1 cellular context compared by ENCODE assay signal in the genomic region with DNA sequence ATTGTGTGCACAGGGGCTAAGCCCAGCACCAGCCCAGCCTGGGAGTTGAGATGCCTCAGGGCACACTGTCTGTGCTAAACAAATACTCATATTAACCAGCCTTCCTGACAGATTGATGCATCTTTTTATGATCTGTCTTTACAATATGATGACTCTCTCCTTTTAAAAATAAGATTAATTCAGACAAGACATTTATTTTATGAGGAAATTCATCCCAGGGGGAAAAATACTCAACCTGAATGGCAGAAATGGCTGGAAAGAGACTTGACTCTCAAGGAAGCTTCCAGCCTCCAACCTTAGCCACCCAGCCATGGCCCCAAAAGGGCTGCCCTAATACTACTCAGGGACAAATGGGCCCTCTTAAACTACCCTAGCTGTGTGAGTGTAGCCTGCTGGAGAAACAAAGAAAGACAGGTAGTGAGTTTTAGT.
TF ChIP-seq lines count a peak whose summit lies in the region.

No MANE protein-coding gene starts in this region.

TF ChIP-seq in K562, 482 proteins besides CTCF, POLR2A, EP300 and RAD21:
- no peak for TF ChIP-seq JUN (IDR thresholded peaks at IDR 0.05; ENCODE audit: borderline replicate concordance, low read depth, low read length)
- no peak for TF ChIP-seq JUN (CRISPR knock-in tag; IDR thresholded peaks at IDR 0.05; ENCODE audit: borderline replicate concordance)
- TF ChIP-seq, protein P1, sequence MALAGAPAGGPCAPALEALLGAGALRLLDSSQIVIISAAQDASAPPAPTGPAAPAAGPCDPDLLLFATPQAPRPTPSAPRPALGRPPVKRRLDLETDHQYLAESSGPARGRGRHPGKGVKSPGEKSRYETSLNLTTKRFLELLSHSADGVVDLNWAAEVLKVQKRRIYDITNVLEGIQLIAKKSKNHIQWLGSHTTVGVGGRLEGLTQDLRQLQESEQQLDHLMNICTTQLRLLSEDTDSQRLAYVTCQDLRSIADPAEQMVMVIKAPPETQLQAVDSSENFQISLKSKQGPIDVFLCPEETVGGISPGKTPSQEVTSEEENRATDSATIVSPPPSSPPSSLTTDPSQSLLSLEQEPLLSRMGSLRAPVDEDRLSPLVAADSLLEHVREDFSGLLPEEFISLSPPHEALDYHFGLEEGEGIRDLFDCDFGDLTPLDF (CRISPR knock-in tag; IDR thresholded peaks at IDR 0.05) = no peak
- no peak for TF ChIP-seq ZNF347 (CRISPR knock-in tag; IDR thresholded peaks at IDR 0.05; ENCODE audit: low read depth)
- no peak for TF ChIP-seq ZNF12 (CRISPR knock-in tag; IDR thresholded peaks at IDR 0.05)
- TF ChIP-seq, protein P2, sequence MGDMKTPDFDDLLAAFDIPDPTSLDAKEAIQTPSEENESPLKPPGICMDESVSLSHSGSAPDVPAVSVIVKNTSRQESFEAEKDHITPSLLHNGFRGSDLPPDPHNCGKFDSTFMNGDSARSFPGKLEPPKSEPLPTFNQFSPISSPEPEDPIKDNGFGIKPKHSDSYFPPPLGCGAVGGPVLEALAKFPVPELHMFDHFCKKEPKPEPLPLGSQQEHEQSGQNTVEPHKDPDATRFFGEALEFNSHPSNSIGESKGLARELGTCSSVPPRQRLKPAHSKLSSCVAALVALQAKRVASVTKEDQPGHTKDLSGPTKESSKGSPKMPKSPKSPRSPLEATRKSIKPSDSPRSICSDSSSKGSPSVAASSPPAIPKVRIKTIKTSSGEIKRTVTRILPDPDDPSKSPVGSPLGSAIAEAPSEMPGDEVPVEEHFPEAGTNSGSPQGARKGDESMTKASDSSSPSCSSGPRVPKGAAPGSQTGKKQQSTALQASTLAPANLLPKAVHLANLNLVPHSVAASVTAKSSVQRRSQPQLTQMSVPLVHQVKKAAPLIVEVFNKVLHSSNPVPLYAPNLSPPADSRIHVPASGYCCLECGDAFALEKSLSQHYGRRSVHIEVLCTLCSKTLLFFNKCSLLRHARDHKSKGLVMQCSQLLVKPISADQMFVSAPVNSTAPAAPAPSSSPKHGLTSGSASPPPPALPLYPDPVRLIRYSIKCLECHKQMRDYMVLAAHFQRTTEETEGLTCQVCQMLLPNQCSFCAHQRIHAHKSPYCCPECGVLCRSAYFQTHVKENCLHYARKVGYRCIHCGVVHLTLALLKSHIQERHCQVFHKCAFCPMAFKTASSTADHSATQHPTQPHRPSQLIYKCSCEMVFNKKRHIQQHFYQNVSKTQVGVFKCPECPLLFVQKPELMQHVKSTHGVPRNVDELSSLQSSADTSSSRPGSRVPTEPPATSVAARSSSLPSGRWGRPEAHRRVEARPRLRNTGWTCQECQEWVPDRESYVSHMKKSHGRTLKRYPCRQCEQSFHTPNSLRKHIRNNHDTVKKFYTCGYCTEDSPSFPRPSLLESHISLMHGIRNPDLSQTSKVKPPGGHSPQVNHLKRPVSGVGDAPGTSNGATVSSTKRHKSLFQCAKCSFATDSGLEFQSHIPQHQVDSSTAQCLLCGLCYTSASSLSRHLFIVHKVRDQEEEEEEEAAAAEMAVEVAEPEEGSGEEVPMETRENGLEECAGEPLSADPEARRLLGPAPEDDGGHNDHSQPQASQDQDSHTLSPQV (IDR thresholded peaks at IDR 0.05) = no peak
- TF ChIP-seq BMI1 (IDR thresholded peaks at IDR 0.05; ENCODE audit: low read length) = no peak
- no peak for TF ChIP-seq COPS2 (conservative IDR thresholded peaks at IDR 0.05)
- TF ChIP-seq, protein P3, sequence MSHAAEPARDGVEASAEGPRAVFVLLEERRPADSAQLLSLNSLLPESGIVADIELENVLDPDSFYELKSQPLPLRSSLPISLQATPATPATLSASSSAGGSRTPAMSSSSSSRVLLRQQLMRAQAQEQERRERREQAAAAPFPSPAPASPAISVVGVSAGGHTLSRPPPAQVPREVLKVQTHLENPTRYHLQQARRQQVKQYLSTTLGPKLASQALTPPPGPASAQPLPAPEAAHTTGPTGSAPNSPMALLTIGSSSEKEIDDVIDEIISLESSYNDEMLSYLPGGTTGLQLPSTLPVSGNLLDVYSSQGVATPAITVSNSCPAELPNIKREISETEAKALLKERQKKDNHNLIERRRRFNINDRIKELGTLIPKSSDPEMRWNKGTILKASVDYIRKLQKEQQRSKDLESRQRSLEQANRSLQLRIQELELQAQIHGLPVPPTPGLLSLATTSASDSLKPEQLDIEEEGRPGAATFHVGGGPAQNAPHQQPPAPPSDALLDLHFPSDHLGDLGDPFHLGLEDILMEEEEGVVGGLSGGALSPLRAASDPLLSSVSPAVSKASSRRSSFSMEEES (CRISPR knock-in tag; IDR thresholded peaks at IDR 0.05) = no peak
- no peak for TF ChIP-seq MCM5 (IDR thresholded peaks at IDR 0.05; ENCODE audit: low read depth)
- TF ChIP-seq ZNF79 (CRISPR knock-in tag; IDR thresholded peaks at IDR 0.05; ENCODE audit: low read depth) = no peak
